ENCODE assay signal across 9 cellular contexts in genomic region chr6:37019065-37019450, GRCh38. TPM values are rescaled to one million over a fixed set of nuclear protein-coding genes. Genes with fewer than 3 reads are reported as not detected.
DNase-seq lines count a peak whose midpoint lies in the region; ATAC-seq and TF ChIP-seq lines count a peak whose summit lies in the region.
"Had no signal": no experiment of that assay in that cellular context is flagged by ENCODE, and none has a peak within 500 bp of the region (broad histone marks: within the 10 kb centered on the region; RNA-seq: fewer than 3 reads in every experiment).

No MANE protein-coding gene starts in this region.

- ATAC-seq in activated CD8-positive, alpha-beta T cell treated with anti-CD3 and anti-CD28 coated beads, Interleukin-2, amount 10 ng/mL, durations not matched to agents 7 days and 5 days, result no peak
- ATAC-seq in GM18909 (IDR thresholded peaks at IDR 0.05; ENCODE audit: poor library complexity, unreplicated experiment), result no peak
- no peak for ATAC-seq in GM18505 (IDR thresholded peaks at IDR 0.05; ENCODE audit: unreplicated experiment)
- no peak for ATAC-seq in HG03039 (IDR thresholded peaks at IDR 0.05; ENCODE audit: unreplicated experiment)

- POLR2A ChIA-PET in activated CD8-positive, alpha-beta T cell treated with anti-CD3 and anti-CD28 coated beads, Interleukin-2, amount 10 ng/mL, durations not matched to agents 7 days and 5 days (lab: Charles Lee), result interaction anchor here (0.9 to 15.0 kb wide), 7 partner anchors 30 to 252 kb away, joined by 3 to 330 read pairs (median 6); partner anchors contain the start of gene PIM1
- POLR2A ChIA-PET in GM10248 (lab: Yijun Ruan, JAX), result no interaction called here

- no TSS peak for BruUV-seq in Calu3 (replicated peaks; lab: Mats Ljungman, UMichigan)

- H3K4me3 ChIP-seq in muscle layer of colon (ENCODE audit: low read depth in 1 of 2, low read length in 2 of 2), result no peak overlapping the region

- no peaks in the 10 kb centered on the region for H3K9me3 Mint-ChIP-seq in Calu3 (ENCODE audit: low read depth, unreplicated experiment)
- no peaks in the 10 kb centered on the region for H3K9me3 Mint-ChIP-seq in activated CD8-positive, alpha-beta T cell treated with anti-CD3 and anti-CD28 coated beads, Interleukin-2, amount 10 ng/mL, durations not matched to agents 7 days and 5 days (ENCODE audit: insufficient read depth)

- CTCF ChIA-PET in Calu3 (lab: Charles Lee) (interaction anchor here (0.6 to 10.9 kb wide), 17 partner anchors 10 to 712 kb away, joined by 3 to 185 read pairs (median 4); partner anchors contain the start of genes C6orf89, PIM1 and PPIL1), GM10248 (lab: Yijun Ruan, JAX) (interaction anchor here (0.7 to 26.1 kb wide), 30 partner anchors 9 to 260 kb away, joined by 3 to 774 read pairs (median 10); partner anchors contain the start of genes FGD2, MTCH1, PIM1 and PPIL1)
- CTCF ChIA-PET in activated CD8-positive, alpha-beta T cell treated with anti-CD3 and anti-CD28 coated beads, Interleukin-2, amount 10 ng/mL, durations not matched to agents 7 days and 5 days (lab: Charles Lee), result interaction anchor here (0.6 to 20.0 kb wide), 36 partner anchors 9 to 673 kb away, joined by 3 to 769 read pairs (median 14); partner anchors contain the start of genes C6orf89, FGD2, MTCH1 and PI16

- peak overlapping the region; percentile 4 for H3K27ac ChIP-seq in muscle layer of colon (ENCODE audit: low read depth, low read length)

- peaks cover 16% of the 10 kb centered on the region for H3K4me1 ChIP-seq in muscle layer of colon (ENCODE audit: insufficient read depth, low read length)

- H3K4me3 Mint-ChIP-seq in Calu3 (ENCODE audit: low read depth, unreplicated experiment), result no peak overlapping the region
- no peak overlapping the region for H3K4me3 Mint-ChIP-seq in activated CD8-positive, alpha-beta T cell treated with anti-CD3 and anti-CD28 coated beads, Interleukin-2, amount 10 ng/mL, durations not matched to agents 7 days and 5 days

- DNase-seq in Calu3 (peak; percentile 61), NCI-H1105 (lab: John Stamatoyannopoulos, UW) (peak; percentile 89), GM10248 (ENCODE audit: extremely low spot score) (no peak)
- DNase-seq in activated CD8-positive, alpha-beta T cell treated with anti-CD3 and anti-CD28 coated beads, Interleukin-2, amount 10 ng/mL, durations not matched to agents 7 days and 5 days, result no peak

- H3K9me3 ChIP-seq in muscle layer of colon (ENCODE audit: low read length), result no peaks in the 10 kb centered on the region

- TF ChIP-seq POLR2A in GM18505 (IDR thresholded peaks at IDR 0.05; ENCODE audit: borderline replicate concordance, extremely low read depth, insufficient read depth, insufficient read length), result no peak

- TF ChIP-seq CTCF in Calu3 (IDR thresholded peaks at IDR 0.05; ENCODE audit: unreplicated experiment), result no peak
- TF ChIP-seq CTCF in GM10248 (IDR thresholded peaks at IDR 0.05; ENCODE audit: control extremely low read depth, extremely low read depth, low read depth, missing control alignments), result no peak

- no peak overlapping the region for H3K27ac Mint-ChIP-seq in Calu3 (ENCODE audit: unreplicated experiment)
- peak overlapping the region; percentile 62 for H3K27ac Mint-ChIP-seq in activated CD8-positive, alpha-beta T cell treated with anti-CD3 and anti-CD28 coated beads, Interleukin-2, amount 10 ng/mL, durations not matched to agents 7 days and 5 days

- no peak overlapping the region for H3K9ac ChIP-seq in muscle layer of colon (ENCODE audit: low read length)

- no peaks in the 10 kb centered on the region for H3K27me3 Mint-ChIP-seq in Calu3 (ENCODE audit: unreplicated experiment)
- no peaks in the 10 kb centered on the region for H3K27me3 Mint-ChIP-seq in activated CD8-positive, alpha-beta T cell treated with anti-CD3 and anti-CD28 coated beads, Interleukin-2, amount 10 ng/mL, durations not matched to agents 7 days and 5 days (ENCODE audit: low read depth)

- peaks cover 18% of the 10 kb centered on the region for H3K36me3 Mint-ChIP-seq in Calu3 (ENCODE audit: insufficient read depth, unreplicated experiment)
- peaks cover 9% of the 10 kb centered on the region for H3K36me3 Mint-ChIP-seq in activated CD8-positive, alpha-beta T cell treated with anti-CD3 and anti-CD28 coated beads, Interleukin-2, amount 10 ng/mL, durations not matched to agents 7 days and 5 days (ENCODE audit: low read depth)

- no peaks in the 10 kb centered on the region for H3K36me3 ChIP-seq in muscle layer of colon (ENCODE audit: insufficient read depth, low read length)

- H3K27me3 ChIP-seq in muscle layer of colon (ENCODE audit: control insufficient read depth in 1 of 2, insufficient read depth in 2 of 2, low read length in 2 of 2), result no peaks in the 10 kb centered on the region

- peaks cover 64% of the 10 kb centered on the region for H3K4me1 Mint-ChIP-seq in Calu3 (ENCODE audit: low read depth, unreplicated experiment)
- peaks cover 63% of the 10 kb centered on the region for H3K4me1 Mint-ChIP-seq in activated CD8-positive, alpha-beta T cell treated with anti-CD3 and anti-CD28 coated beads, Interleukin-2, amount 10 ng/mL, durations not matched to agents 7 days and 5 days (ENCODE audit: low read depth)

- intact Hi-C loops in Calu3 (cut with micrococcal nuclease; ENCODE audit: unreplicated experiment), result no loop called here

RNA-seq across cellular contexts. Expression of gene FGD2, which starts 13.6 kb away (rescaled TPM):
- total RNA-seq in Calu3 (2022), result 0.19 and 1.0 TPM in 2 replicates
- 10 to 100 TPM; 10.1 to 12.1 TPM for total RNA-seq in activated CD8-positive, alpha-beta T cell treated with anti-CD3 and anti-CD28 coated beads, Interleukin-2, amount 10 ng/mL, durations not matched to agents 7 days and 5 days
- total RNA-seq: myocyte had no signal

RNA-seq across cellular contexts. Expression of gene MTCH1, which starts 33.1 kb away (rescaled TPM):
- 288 and 291 TPM in 2 replicates for total RNA-seq in Calu3 (2022)
- 100 to 1,000 TPM; 117 to 122 TPM for total RNA-seq in activated CD8-positive, alpha-beta T cell treated with anti-CD3 and anti-CD28 coated beads, Interleukin-2, amount 10 ng/mL, durations not matched to agents 7 days and 5 days

Comparison
In these comparisons a context has a peak if more than half of its experiments do, and no peak if none do; other contexts are left out.
1. DNase-seq: peak in Calu3 (single experiment) and NCI-H1105 (single experiment); none in activated CD8-positive, alpha-beta T cell treated with anti-CD3 and anti-CD28 coated beads, Interleukin-2, amount 10 ng/mL, durations not matched to agents 7 days and 5 days (single experiment) and GM10248 (single experiment).